Comparison of ENCODE assay signal across 17 cellular contexts in the genomic region with DNA sequence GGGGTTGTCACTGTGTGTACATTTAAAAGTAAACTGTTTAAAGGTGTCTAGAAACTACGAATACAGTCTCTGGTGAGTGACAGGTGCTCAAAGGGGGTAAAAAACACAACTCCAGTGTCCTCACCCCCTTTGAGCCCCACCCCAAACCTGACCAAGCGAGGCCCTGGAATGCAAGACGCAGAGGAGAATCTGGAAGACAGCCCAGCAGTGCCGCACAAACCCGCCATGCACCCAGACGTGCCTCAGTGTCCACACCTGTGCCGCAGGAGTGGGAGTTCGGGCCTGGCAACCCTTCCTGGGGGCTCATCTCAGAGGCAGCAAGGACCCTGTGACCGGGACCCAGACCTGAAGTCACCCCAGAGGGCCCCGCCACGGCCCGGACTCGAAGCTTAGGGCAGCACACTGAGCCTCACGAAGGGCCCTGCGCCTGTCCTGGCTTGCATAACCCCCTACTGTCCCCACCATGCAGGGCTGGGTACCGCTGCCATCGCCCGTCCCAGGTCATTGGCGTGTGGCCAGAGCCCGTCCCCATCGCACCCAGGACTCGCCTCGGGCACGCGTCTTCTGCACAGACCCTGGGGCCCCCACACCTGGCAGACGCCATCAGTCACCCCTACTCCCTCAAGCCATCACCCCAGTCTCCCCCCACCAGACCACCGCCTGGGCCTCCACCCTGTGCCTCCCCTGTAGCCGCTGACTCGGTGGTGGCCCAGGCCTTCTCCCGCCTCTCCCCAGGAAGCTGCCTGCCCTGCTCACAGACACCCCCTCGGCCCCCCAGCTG. TPM values are rescaled to one million over a fixed set of nuclear protein-coding genes. Genes with fewer than 3 reads are reported as not detected.
DNase-seq lines count a peak whose midpoint lies in the region; ATAC-seq and TF ChIP-seq lines count a peak whose summit lies in the region.
"Had no signal": no experiment of that assay in that cellular context is flagged by ENCODE, and none has a peak within 500 bp of the region (broad histone marks: within the 10 kb centered on the region; RNA-seq: fewer than 3 reads in every experiment).

No MANE protein-coding gene starts in this region.

- peak; percentile 79 for DNase-seq in DMS 273 (lab: John Stamatoyannopoulos, UW; ENCODE audit: unreplicated experiment)
- no peak for DNase-seq in DMS 273 treated with DMSO at 0.1 percent for 48 hours (lab: John Stamatoyannopoulos, UW)
- peak; percentile 13 for DNase-seq in COLO668 (lab: John Stamatoyannopoulos, UW; ENCODE audit: unreplicated experiment)
- no peak for DNase-seq in Panc1 (ENCODE audit: low read depth, low spot score)
- DNase-seq in foreskin keratinocyte = no peak
- no peak for DNase-seq in SKM-1 (lab: John Stamatoyannopoulos, UW; ENCODE audit: unreplicated experiment)
- DNase-seq: activated CD4-positive, alpha-beta memory T cell treated with anti-CD3 and anti-CD28 coated beads for 36 hours; central memory CD4-positive, alpha-beta T cell; DMS79 treated with DMSO at 0.1 percent for 48 hours; foreskin melanocyte; Karpas-422; NCI-H226 had no signal

- ATAC-seq in Panc1 (0 out of 2 replicates have a peak, but pooled peaks have one; percentile 52), foreskin keratinocyte (peak; percentile 29), GM21515 (IDR thresholded peaks at IDR 0.05; ENCODE audit: unreplicated experiment) (no peak), GM19467 (IDR thresholded peaks at IDR 0.05; ENCODE audit: unreplicated experiment) (no peak)

- BruUV-seq in Panc1 (replicated peaks; lab: Mats Ljungman, UMichigan) = no TSS peak

- in situ Hi-C loops in Panc1 (cut with HindIII; ENCODE audit: low pct_unique_long_range_greater_than_20kb, low sequenced_read_pairs) = no loop called here

- H3K9me3 ChIP-seq in Panc1 (ENCODE audit: control insufficient read depth, insufficient read depth, low read depth, low read length) = no peaks in the 10 kb centered on the region
- H3K9me3 ChIP-seq: ovary had no signal

- H3K27me3 ChIP-seq in Panc1 (ENCODE audit: control insufficient read depth, insufficient read depth, low read length) (no peaks in the 10 kb centered on the region), foreskin keratinocyte (peaks cover 36% of the 10 kb centered on the region)
- H3K27me3 ChIP-seq: ovary had no signal

- TF ChIP-seq CTCF in Panc1 (IDR thresholded peaks at IDR 0.05) (no peak), foreskin keratinocyte (conservative IDR thresholded peaks at IDR 0.05) (peak; percentile 45)

- no peak overlapping the region for H3K27ac ChIP-seq in Panc1 (ENCODE audit: low read length)
- H3K27ac ChIP-seq in foreskin keratinocyte = no peak overlapping the region
- H3K27ac ChIP-seq: C4-2B, ovary had no signal

- intact Hi-C loops in Panc1 (cut with micrococcal nuclease; ENCODE audit: unreplicated experiment) = no loop called here

- H3K4me3 ChIP-seq in Panc1 (ENCODE audit: low read depth in 2 of 2, low read length in 2 of 2) = no peak overlapping the region
- H3K4me3 ChIP-seq: ovary, smooth muscle cell had no signal

- no peaks in the 10 kb centered on the region; the same call in 1 of the 2 replicates for H3K36me3 ChIP-seq in Panc1 (ENCODE audit: control insufficient read depth, insufficient read depth, low read length)
- H3K36me3 ChIP-seq: ovary had no signal

- POLR2A ChIA-PET in Panc1 (lab: Charles Lee) = no interaction called here

- CTCF ChIA-PET in Panc1 (lab: Charles Lee) = no interaction called here

- H3K4me1 ChIP-seq in Panc1 (ENCODE audit: control insufficient read depth, insufficient read depth, low read length) (no peaks in the 10 kb centered on the region), foreskin keratinocyte (no peaks in the 10 kb centered on the region)

RNA-seq across cellular contexts. Expression of a gene that starts 33.0 kb away (rescaled TPM):
- total RNA-seq in Panc1 (2021; ENCODE audit: unreplicated experiment) (45.9 TPM), foreskin keratinocyte (28.9 and 34.9 TPM in 2 replicates)
- polyA plus RNA-seq in Panc1 (2012; ENCODE audit: insufficient read length) = 41.2 TPM
- 25.9 and 29.7 TPM in 2 replicates for polyA plus RNA-seq in foreskin keratinocyte

Comparison
In these comparisons a context has a peak if more than half of its experiments do, and no peak if none do; other contexts are left out.
1. DNase-seq: peak in DMS 273 (single experiment) and COLO668 (single experiment); none in DMS 273 treated with DMSO at 0.1 percent for 48 hours (single experiment), Panc1 (single experiment), foreskin keratinocyte (0 of 2) and SKM-1 (single experiment).
2. ATAC-seq: peak in Panc1 (single experiment) and foreskin keratinocyte (single experiment); none in GM21515 (single experiment) and GM19467 (single experiment).